ENCODE assay signal across 15 cellular contexts in genomic region chr9:25513509-25514033, GRCh38.
DNase-seq lines count a peak whose midpoint lies in the region; ATAC-seq and TF ChIP-seq lines count a peak whose summit lies in the region.
"Had no signal": no experiment of that assay in that cellular context is flagged by ENCODE, and none has a peak within 500 bp of the region (broad histone marks: within the 10 kb centered on the region; RNA-seq: fewer than 3 reads in every experiment).

No MANE protein-coding gene starts in this region.

- H3K27me3 ChIP-seq in adipocyte (replicated peaks; ENCODE audit: control insufficient read depth, insufficient read depth, low read length) (no peaks in the 10 kb centered on the region), trophoblast cell (ENCODE audit: insufficient read depth, low read length) (no peaks in the 10 kb centered on the region)
- H3K27me3 ChIP-seq: BE2C had no signal

- peaks cover 3% of the 10 kb centered on the region for H3K79me1 ChIP-seq in trophoblast cell (ENCODE audit: low read length)

- H3K27ac ChIP-seq in trophoblast cell (ENCODE audit: low read depth, low read length) = peak overlapping the region; percentile 73
- H3K27ac ChIP-seq: C4-2B had no signal

- WGBS in trophoblast cell (ENCODE audit: extremely low coverage, insufficient coverage, insufficient read length) = no CpG with 5 or more reads among the region's 3 CpGs

- no peak overlapping the region for H2BK120ac ChIP-seq in trophoblast cell (ENCODE audit: insufficient read depth, low read length, poor library complexity)

- H3K4me2 ChIP-seq in trophoblast cell (ENCODE audit: low read length) = peak overlapping the region; percentile 19

- H4K8ac ChIP-seq in trophoblast cell (ENCODE audit: low read depth, low read length) = no peak overlapping the region

- H4K91ac ChIP-seq in trophoblast cell (ENCODE audit: low read depth, low read length) = no peak overlapping the region

- no peak overlapping the region for H3K4me3 ChIP-seq in adipocyte (ENCODE audit: low read length)
- H3K4me3 ChIP-seq in epithelial cell of esophagus (ENCODE audit: low read length) = no peak overlapping the region
- no peak overlapping the region for H3K4me3 ChIP-seq in trophoblast cell (ENCODE audit: low read depth, low read length)

- H2BK5ac ChIP-seq in trophoblast cell (ENCODE audit: low read depth, low read length, poor library complexity) = no peak overlapping the region

- no peak overlapping the region for H3K18ac ChIP-seq in trophoblast cell (ENCODE audit: low read length)

- no peak overlapping the region for H3K9ac ChIP-seq in adipocyte (ENCODE audit: low read length)
- no peak overlapping the region for H3K9ac ChIP-seq in trophoblast cell (ENCODE audit: low read length)

- H3K9me3 ChIP-seq in adipocyte (ENCODE audit: control insufficient read depth, low read length) (no peaks in the 10 kb centered on the region), trophoblast cell (ENCODE audit: insufficient read depth, low read depth, low read length) (no peaks in the 10 kb centered on the region)
- H3K9me3 ChIP-seq: BE2C had no signal

- H3K14ac ChIP-seq in trophoblast cell (ENCODE audit: low read length) = no peak overlapping the region

- no peak overlapping the region for H2AK5ac ChIP-seq in trophoblast cell (ENCODE audit: low read length)

- no peak for TF ChIP-seq CTCF in epithelial cell of esophagus (IDR thresholded peaks at IDR 0.05; ENCODE audit: insufficient read depth, low read depth, low read length, missing control alignments)

- DNase-seq in adipocyte (ENCODE audit: low read depth) = peak; percentile 51
- DNase-seq in epithelial cell of esophagus (ENCODE audit: low read depth) = peak; percentile 35
- DNase-seq in trophoblast cell = peak; percentile 31 to 86
- DNase-seq in middle frontal gyrus (ENCODE audit: extremely low spot score, low spot score) = no peak
- DNase-seq in nucleus accumbens (lab: John Stamatoyannopoulos, UW) = no peak
- no peak for DNase-seq in activated CD8-positive, alpha-beta memory T cell treated with anti-CD3 and anti-CD28 coated beads, Interleukin-2, amount 50 U/mL, for 4 hours
- no peak for DNase-seq in occipital lobe (lab: John Stamatoyannopoulos, UW)
- DNase-seq: BE2C; CD4-positive, alpha-beta memory T cell; DMS79; GDM1; HCEC 1CT; HFFc6 had no signal

- no peak overlapping the region for H2AFZ ChIP-seq in trophoblast cell (ENCODE audit: insufficient read depth, low read length, poor library complexity)

- ATAC-seq in HG03432 (IDR thresholded peaks at IDR 0.05; ENCODE audit: unreplicated experiment) = peak; percentile 46

- H3K4ac ChIP-seq in trophoblast cell (ENCODE audit: low read depth, low read length) = no peak overlapping the region

- no peak overlapping the region for H4K12ac ChIP-seq in trophoblast cell (ENCODE audit: low read depth, low read length)

- H3K79me2 ChIP-seq in trophoblast cell (ENCODE audit: control insufficient read depth, insufficient read depth, low read length, poor library complexity) = no peaks in the 10 kb centered on the region

- H3K4me1 ChIP-seq in adipocyte (ENCODE audit: control insufficient read depth, insufficient read depth, low read length) (no peaks in the 10 kb centered on the region), trophoblast cell (ENCODE audit: control insufficient read depth in 1 of 2, insufficient read depth in 2 of 2, low read length in 2 of 2) (peaks cover 2% of the 10 kb centered on the region in 2 experiments)
- H3K4me1 ChIP-seq: BE2C had no signal

- no peaks in the 10 kb centered on the region for H3K36me3 ChIP-seq in adipocyte (ENCODE audit: control insufficient read depth, insufficient read depth, low read length, severe bottlenecking)
- H3K36me3 ChIP-seq in trophoblast cell (ENCODE audit: control insufficient read depth in 1 of 2, insufficient read depth in 2 of 2, low read length in 2 of 2) = no peaks in the 10 kb centered on the region
- H3K36me3 ChIP-seq: BE2C had no signal

- H3K23ac ChIP-seq in trophoblast cell (ENCODE audit: low read length) = no peak overlapping the region

- no peak overlapping the region for H2BK12ac ChIP-seq in trophoblast cell (ENCODE audit: low read length)

Comparison
In these comparisons a context has a peak if more than half of its experiments do, and no peak if none do; other contexts are left out.
1. DNase-seq: peak in adipocyte (single experiment), epithelial cell of esophagus (single experiment) and trophoblast cell (2 of 2); none in middle frontal gyrus (single experiment), nucleus accumbens (0 of 56), activated CD8-positive, alpha-beta memory T cell treated with anti-CD3 and anti-CD28 coated beads, Interleukin-2, amount 50 U/mL, for 4 hours (single experiment) and occipital lobe (single experiment).